ENCODE assay signal across 8 cellular contexts in genomic region chr22:40951795-40952602, GRCh38. TPM values are rescaled to one million over a fixed set of nuclear protein-coding genes. Genes with fewer than 3 reads are reported as not detected.
DNase-seq lines count a peak whose midpoint lies in the region; ATAC-seq and TF ChIP-seq lines count a peak whose summit lies in the region.

No MANE protein-coding gene starts in this region.

- peaks cover 2% of the 10 kb centered on the region for H3K27me3 Mint-ChIP-seq in nephron progenitor cell (ENCODE audit: low read depth, poor library complexity)

- peaks cover 34% of the 10 kb centered on the region for H3K36me3 Mint-ChIP-seq in nephron progenitor cell (ENCODE audit: low read depth)

- peak overlapping the region; percentile 86 to 100 (median 99) for H3K27ac ChIP-seq in dorsolateral prefrontal cortex

- TF ChIP-seq CTCF in dorsolateral prefrontal cortex (IDR thresholded peaks at IDR 0.05 in 54 of 56, conservative IDR thresholded peaks at IDR 0.05 in 2 of 56; ENCODE audit: low read depth in 1 of 56, partially characterized antibody in 56 of 56) (peak in 1 of 56 donors; percentile 9), nephron progenitor cell (IDR thresholded peaks at IDR 0.05) (no peak)

- H3K4me1 Mint-ChIP-seq in nephron progenitor cell, result peaks cover 23% of the 10 kb centered on the region

- H3K27ac Mint-ChIP-seq in nephron progenitor cell, result peak overlapping the region; percentile 43

- no peaks in the 10 kb centered on the region for H3K27me3 ChIP-seq in dorsolateral prefrontal cortex

- intact Hi-C loops in dorsolateral prefrontal cortex (cut with DNase I), result loop anchor here (1.0 to 10.0 kb wide), 4 partner anchors 71 to 443 kb away; no protein-coding TSS in a partner anchor

- H3K4me3 Mint-ChIP-seq in nephron progenitor cell, result peak overlapping the region; percentile 100

- H3K9me3 Mint-ChIP-seq in nephron progenitor cell, result no peaks in the 10 kb centered on the region

- peak overlapping the region; percentile 66 to 97 (median 89) for H3K4me3 ChIP-seq in dorsolateral prefrontal cortex

- DNase-seq in NCI-H1092 treated with DMSO at 0.1 percent for 48 hours (lab: John Stamatoyannopoulos, UW), result peak; percentile 27
- no peak for DNase-seq in NCI-H1092 (lab: John Stamatoyannopoulos, UW)
- DNase-seq in NCI-H748 (lab: John Stamatoyannopoulos, UW; ENCODE audit: unreplicated experiment), result peak; percentile 42
- DNase-seq in dorsolateral prefrontal cortex, result no peak
- no peak for DNase-seq in nephron progenitor cell
- no peak for DNase-seq in NCI-H1436 treated with DMSO at 0.1 percent for 48 hours (lab: John Stamatoyannopoulos, UW)

- ATAC-seq in HG03439 (IDR thresholded peaks at IDR 0.05; ENCODE audit: unreplicated experiment) (no peak), HG03135 (IDR thresholded peaks at IDR 0.05; ENCODE audit: unreplicated experiment) (no peak)

RNA-seq across cellular contexts. Expression of gene RBX1, which starts 0.8 kb away (rescaled TPM):
- 10 to 100 TPM; 33.0 to 73.0 (median 57.3) TPM for total RNA-seq in dorsolateral prefrontal cortex

Comparison
In these comparisons a context has a peak if more than half of its experiments do, and no peak if none do; other contexts are left out.
1. DNase-seq: peak in NCI-H1092 treated with DMSO at 0.1 percent for 48 hours (single experiment) and NCI-H748 (single experiment); none in NCI-H1092 (single experiment), dorsolateral prefrontal cortex (0 of 10), nephron progenitor cell (single experiment) and NCI-H1436 treated with DMSO at 0.1 percent for 48 hours (single experiment).